8 cellular contexts compared by ENCODE assay signal in genomic region chr6:96923871-96924493, GRCh38. TPM values are rescaled to one million over a fixed set of nuclear protein-coding genes. Genes with fewer than 3 reads are reported as not detected.
DNase-seq lines count a peak whose midpoint lies in the region; ATAC-seq and TF ChIP-seq lines count a peak whose summit lies in the region.

No MANE protein-coding gene starts in this region.

- peak overlapping the region; percentile 89 to 98 (median 96) for H3K4me3 Mint-ChIP-seq in CD4-positive, alpha-beta memory T cell
- peak overlapping the region; percentile 90 for H3K4me3 Mint-ChIP-seq in neural progenitor cell

- peak; percentile 55 for ATAC-seq in GM18870 (IDR thresholded peaks at IDR 0.05; ENCODE audit: unreplicated experiment)
- peak; percentile 74 for ATAC-seq in HG03066 (IDR thresholded peaks at IDR 0.05; ENCODE audit: low read depth, unreplicated experiment)

- H3K4me1 Mint-ChIP-seq in CD4-positive, alpha-beta memory T cell = peaks cover 21 to 49% (median 34%) of the 10 kb centered on the region in 4 donors
- peaks cover 7% of the 10 kb centered on the region for H3K4me1 Mint-ChIP-seq in neural progenitor cell

- H3K9ac ChIP-seq in neural progenitor cell = no peak overlapping the region

- peaks cover 0 to 6% (median 0%) of the 10 kb centered on the region in 8 donors for H3K9me3 Mint-ChIP-seq in CD4-positive, alpha-beta memory T cell
- no peaks in the 10 kb centered on the region for H3K9me3 Mint-ChIP-seq in neural progenitor cell

- peaks cover 0 to 7% of the 10 kb centered on the region in 2 donors for H3K36me3 Mint-ChIP-seq in CD4-positive, alpha-beta memory T cell
- no peaks in the 10 kb centered on the region for H3K36me3 Mint-ChIP-seq in neural progenitor cell

- H3K27ac ChIP-seq in CD4-positive, alpha-beta memory T cell (ENCODE audit: low read depth, low read length) = peak overlapping the region; percentile 91
- H3K27ac ChIP-seq in RWPE1 (no peak overlapping the region), neural progenitor cell (no peak overlapping the region)

- H3K36me3 ChIP-seq in CD4-positive, alpha-beta memory T cell (ENCODE audit: insufficient read depth, low read length) = no peaks in the 10 kb centered on the region
- no peaks in the 10 kb centered on the region for H3K36me3 ChIP-seq in neural progenitor cell

- peak overlapping the region; percentile 97 to 100 (median 98) for H3K27ac Mint-ChIP-seq in CD4-positive, alpha-beta memory T cell
- peak overlapping the region; percentile 51 for H3K27ac Mint-ChIP-seq in neural progenitor cell

- H3K27me3 ChIP-seq in CD4-positive, alpha-beta memory T cell (ENCODE audit: insufficient read depth, low read length) = no peaks in the 10 kb centered on the region
- H3K27me3 ChIP-seq in neural progenitor cell = peaks cover 13% of the 10 kb centered on the region

- peaks cover 30% of the 10 kb centered on the region for H3K4me1 ChIP-seq in CD4-positive, alpha-beta memory T cell (ENCODE audit: insufficient read depth, low read length)
- H3K4me1 ChIP-seq in neural progenitor cell = no peaks in the 10 kb centered on the region

- no peak for TF ChIP-seq CTCF in RWPE1 (conservative IDR thresholded peaks at IDR 0.05; ENCODE audit: low read depth)
- no peak for TF ChIP-seq CTCF in epithelial cell of esophagus (IDR thresholded peaks at IDR 0.05; ENCODE audit: insufficient read depth, low read depth, low read length, missing control alignments)
- TF ChIP-seq CTCF in neural progenitor cell (IDR thresholded peaks at IDR 0.05) = no peak

- peak in 1 of 5 donors; percentile 66 for DNase-seq in CD4-positive, alpha-beta memory T cell
- DNase-seq in RWPE1 (ENCODE audit: low spot score) (peak; percentile 7), epithelial cell of esophagus (ENCODE audit: low read depth) (peak; percentile 4), neural progenitor cell (ENCODE audit: low spot score) (peak; percentile 89), hepatic stellate cell (ENCODE audit: low spot score) (no peak), T-helper 9 cell (no peak)

- peak overlapping the region; percentile 53 for H2AFZ ChIP-seq in neural progenitor cell (replicated peaks)

- peaks cover 19% of the 10 kb centered on the region for H3F3A ChIP-seq in neural progenitor cell (ENCODE audit: low read depth)

- H3K27me3 Mint-ChIP-seq in CD4-positive, alpha-beta memory T cell = peaks cover 0 to 2% of the 10 kb centered on the region in 2 donors
- no peaks in the 10 kb centered on the region for H3K27me3 Mint-ChIP-seq in neural progenitor cell (ENCODE audit: insufficient read depth, low read depth)

- H4K20me1 ChIP-seq in neural progenitor cell (ENCODE audit: low read depth) = no peaks in the 10 kb centered on the region

- POLR2A ChIA-PET in CD4-positive, alpha-beta memory T cell (lab: Charles Lee; ENCODE audit: partially characterized antibody) = interaction anchor here (0.6 to 2.4 kb wide), 9 partner anchors 11 to 1347 kb away, joined by 3 to 33 read pairs (median 8); partner anchors contain the start of genes GPR63, MANEA, NDUFAF4 and UFL1
- POLR2A ChIA-PET in RWPE1 (lab: Yijun Ruan, JAX; ENCODE audit: low non-redundant PET) = no interaction called here

- no peaks in the 10 kb centered on the region for H3K79me2 ChIP-seq in neural progenitor cell (ENCODE audit: low read depth)

- no peaks in the 10 kb centered on the region for H3K9me3 ChIP-seq in CD4-positive, alpha-beta memory T cell (ENCODE audit: control insufficient read depth in 1 of 2, low read length in 2 of 2)
- no peaks in the 10 kb centered on the region for H3K9me3 ChIP-seq in neural progenitor cell (ENCODE audit: low read depth)

- H3K4me2 ChIP-seq in neural progenitor cell = peak overlapping the region; percentile 78

- H3K4me3 ChIP-seq in CD4-positive, alpha-beta memory T cell (ENCODE audit: low read length in 2 of 2) = peak overlapping the region; percentile 45 to 75
- peak overlapping the region; percentile 46 for H3K4me3 ChIP-seq in epithelial cell of esophagus (ENCODE audit: low read length)
- peak overlapping the region; percentile 87 for H3K4me3 ChIP-seq in neural progenitor cell

- intact Hi-C loops in CD4-positive, alpha-beta memory T cell (cut with micrococcal nuclease) = loop anchor here (1.0 to 2.0 kb wide), 5 partner anchors 27 to 1347 kb away; partner anchors contain the start of genes GPR63, MANEA, MMS22L and NDUFAF4

- CTCF ChIA-PET in CD4-positive, alpha-beta memory T cell (lab: Charles Lee; ENCODE audit: partially characterized antibody) = interaction anchor here (1.1 to 1.3 kb wide), 3 partner anchors 17 to 27 kb away, joined by 3 read pairs; no protein-coding TSS in a partner anchor
- CTCF ChIA-PET in RWPE1 (lab: Yijun Ruan, JAX) = no interaction called here

RNA-seq across cellular contexts. Expression of gene KLHL32, which starts 0.5 kb away (rescaled TPM):
- 1 to 10 TPM; 3.8 to 5.0 TPM for total RNA-seq in CD4-positive, alpha-beta memory T cell
- 1 to 10 TPM; 2.0 to 2.6 TPM for polyA plus RNA-seq in CD4-positive, alpha-beta memory T cell
- 1.5 and 3.0 TPM in 2 replicates for total RNA-seq in neural progenitor cell (ENCODE audit: low replicate concordance)

RNA-seq across cellular contexts. Expression of gene NDUFAF4, which starts 26.3 kb away (rescaled TPM):
- total RNA-seq in CD4-positive, alpha-beta memory T cell = 10 to 100 TPM; 24.3 to 27.5 TPM
- polyA plus RNA-seq in CD4-positive, alpha-beta memory T cell = 10 to 100 TPM; 47.8 to 67.8 TPM
- total RNA-seq in neural progenitor cell (ENCODE audit: low replicate concordance) = 26.1 and 50.6 TPM in 2 replicates

Comparison
In these comparisons a context has a peak if more than half of its experiments do, and no peak if none do; other contexts are left out.
1. DNase-seq: peak in RWPE1 (single experiment), epithelial cell of esophagus (single experiment) and neural progenitor cell (single experiment); none in hepatic stellate cell (single experiment) and T-helper 9 cell (single experiment).
2. Peak in every context shown above with its lines, with median percentiles within 50 percentile points of each other: H3K4me3 ChIP-seq.